In genomic region chr17:61574542-61575351, GRCh38 we compare ENCODE assay signal across 8 cellular contexts. TPM values are rescaled to one million over a fixed set of nuclear protein-coding genes. Genes with fewer than 3 reads are reported as not detected.
DNase-seq lines count a peak whose midpoint lies in the region; ATAC-seq and TF ChIP-seq lines count a peak whose summit lies in the region.

No MANE protein-coding gene starts in this region.

- peaks cover 0 to 13% (median 5%) of the 10 kb centered on the region in 3 experiments; a peak in 3 of 7 replicates for H3K36me3 Mint-ChIP-seq in H9 (ENCODE audit: insufficient read depth in 1 of 3, low read depth in 3 of 3)

- no peak overlapping the region for H2BK120ac ChIP-seq in H9 (ENCODE audit: low read depth, low read length, poor library complexity, severe bottlenecking)

- H3K18ac ChIP-seq in H9 (ENCODE audit: insufficient read length, low read depth, low read length): no peak overlapping the region

- WGBS in H9 (ENCODE audit: extremely low coverage, insufficient read length, low lambda C conversion rate): no CpG with 5 or more reads among the region's 9 CpGs

- no peaks in the 10 kb centered on the region for H3K36me3 ChIP-seq in upper lobe of right lung

- POLR2A ChIA-PET in AG04450 (lab: Yijun Ruan, JAX): interaction anchor here (0.7 to 2.7 kb wide), 3 partner anchors 159 to 828 kb away, joined by 3 to 8 read pairs (median 3); no protein-coding TSS in a partner anchor

- H3K23me2 ChIP-seq in H9 (ENCODE audit: insufficient read length, low read depth, low read length, poor library complexity, severe bottlenecking): peaks cover 2% of the 10 kb centered on the region

- H3K27me3 ChIP-seq in AG04450 (ENCODE audit: control insufficient read depth, insufficient read depth, low read length) (no peaks in the 10 kb centered on the region), H9 (ENCODE audit: insufficient read depth, low read length) (no peaks in the 10 kb centered on the region), upper lobe of right lung (no peaks in the 10 kb centered on the region)

- H3K9me3 Mint-ChIP-seq in H9: peaks cover 14 to 16% of the 10 kb centered on the region in 2 experiments; a peak in 4 of 5 replicates

- no peaks in the 10 kb centered on the region for H4K20me1 ChIP-seq in H9 (ENCODE audit: control insufficient read depth, insufficient read depth, insufficient read length)

- H2BK15ac ChIP-seq in H9 (ENCODE audit: low read depth, low read length): no peak overlapping the region

- intact Hi-C loops in upper lobe of right lung (cut with DNase I): no loop called here

- H3K4me3 ChIP-seq in AG04450 (ENCODE audit: low read depth, low read length): no peak overlapping the region
- H3K4me3 ChIP-seq in foreskin fibroblast (ENCODE audit: low read depth in 1 of 2, low read length in 2 of 2): no peak overlapping the region
- no peak overlapping the region for H3K4me3 ChIP-seq in upper lobe of right lung

- no peak overlapping the region for H3K9ac ChIP-seq in H9 (ENCODE audit: extremely low read depth, insufficient read length, low read length)

- H3K14ac ChIP-seq in H9 (ENCODE audit: insufficient read depth, low read length): no peak overlapping the region

- H3T11ph ChIP-seq in H9 (ENCODE audit: low read length): no peak overlapping the region

- H2BK5ac ChIP-seq in H9 (ENCODE audit: insufficient read length, low read length): no peak overlapping the region

- H3K4me3 Mint-ChIP-seq in H9: no peak overlapping the region

- peak; percentile 54 for TF ChIP-seq CTCF in AG04450 (IDR thresholded peaks at IDR 0.05; ENCODE audit: low read depth, low read length)
- TF ChIP-seq CTCF in H9 (conservative IDR thresholded peaks at IDR 0.05): peak; percentile 57
- TF ChIP-seq CTCF in foreskin fibroblast (IDR thresholded peaks at IDR 0.05; ENCODE audit: low read depth, low read length): peak; percentile 39
- no peak for TF ChIP-seq CTCF in upper lobe of right lung (IDR thresholded peaks at IDR 0.05)

- no peak overlapping the region for H3K4me2 ChIP-seq in H9 (ENCODE audit: insufficient read depth, insufficient read length, low read length)

- H3K4ac ChIP-seq in H9 (ENCODE audit: low read depth, low read length): no peak overlapping the region

- H4K8ac ChIP-seq in H9 (replicated peaks; ENCODE audit: insufficient read length, low read depth, low read length): no peak overlapping the region

- H2AFZ ChIP-seq in H9 (ENCODE audit: low read length): no peak overlapping the region

- no peak overlapping the region for H4K5ac ChIP-seq in H9 (ENCODE audit: insufficient read length, low read depth, low read length)

- no peaks in the 10 kb centered on the region for H3K4me1 Mint-ChIP-seq in H9

- no peak overlapping the region for H4K91ac ChIP-seq in H9 (ENCODE audit: insufficient read length, low read depth, low read length)

- no peak overlapping the region for H2BK20ac ChIP-seq in H9 (ENCODE audit: low read depth, low read length, poor library complexity, severe bottlenecking)

- H3K4me1 ChIP-seq in H9 (ENCODE audit: insufficient read depth, low read length) (no peaks in the 10 kb centered on the region), upper lobe of right lung (no peaks in the 10 kb centered on the region)

- H3K9me3 ChIP-seq in AG04450 (ENCODE audit: control insufficient read depth, insufficient read depth, low read length) (no peaks in the 10 kb centered on the region), H9 (ENCODE audit: control insufficient read depth, low read depth, low read length) (peaks cover 13% of the 10 kb centered on the region), upper lobe of right lung (no peaks in the 10 kb centered on the region)

- H2BK12ac ChIP-seq in H9 (ENCODE audit: insufficient read length, low read depth, low read length): no peak overlapping the region

- H3K79me2 ChIP-seq in H9 (ENCODE audit: insufficient read depth, low read length): no peaks in the 10 kb centered on the region

- no peak overlapping the region for H3K56ac ChIP-seq in H9 (ENCODE audit: insufficient read length, low read depth, low read length)

- H3K27ac ChIP-seq in AG04450 (ENCODE audit: low read depth, low read length) (no peak overlapping the region), H9 (ENCODE audit: insufficient read length, low read depth, low read length) (no peak overlapping the region), upper lobe of right lung (no peak overlapping the region)

- no peak overlapping the region for H3K27ac Mint-ChIP-seq in H9

- no peak overlapping the region for H2AK5ac ChIP-seq in H9 (ENCODE audit: insufficient read length, low read length)

- no peaks in the 10 kb centered on the region for H3K79me1 ChIP-seq in H9 (ENCODE audit: insufficient read depth, low read depth, low read length, poor library complexity, severe bottlenecking)

- no peaks in the 10 kb centered on the region; the same call in none of the 2 replicates for H3K27me3 Mint-ChIP-seq in H9 (ENCODE audit: low read depth)

- ATAC-seq in upper lobe of right lung: peak; percentile 27
- no peak for ATAC-seq in GM18517 (IDR thresholded peaks at IDR 0.05; ENCODE audit: unreplicated experiment)
- no peak for ATAC-seq in GM21529 (IDR thresholded peaks at IDR 0.05; ENCODE audit: unreplicated experiment)
- no peak for ATAC-seq in HG02588 (IDR thresholded peaks at IDR 0.05; ENCODE audit: unreplicated experiment)

- DNase-seq in AG04450 (ENCODE audit: low read depth, low spot score) (no peak), H9 (peak; percentile 53), OCI-M1 (lab: John Stamatoyannopoulos, UW) (peak; percentile 40), foreskin fibroblast (peak; percentile 52 to 89), upper lobe of right lung (no peak)

- H3K23ac ChIP-seq in H9 (ENCODE audit: insufficient read length, low read depth, low read length): no peak overlapping the region

- CTCF ChIA-PET in AG04450 (lab: Charles Lee): interaction anchor here (0.7 to 3.2 kb wide), 21 partner anchors 8 to 854 kb away, joined by 3 to 39 read pairs (median 5); no protein-coding TSS in a partner anchor

RNA-seq across cellular contexts. Expression of gene NACA2, which starts 16.3 kb away (rescaled TPM):
- 0.25 and 0.56 TPM in 2 replicates for polyA plus RNA-seq in AG04450 (2011; rRNA removed)
- polyA minus RNA-seq in AG04450 (2011; rRNA and poly(A)+ RNA removed): not detected in 2 replicates
- not detected in 2 replicates for total RNA-seq in H9 (2021)
- not detected for total RNA-seq in upper lobe of right lung

Comparison
In these comparisons a context has a peak if more than half of its experiments do, and no peak if none do; other contexts are left out.
1. DNase-seq: peak in H9 (single experiment), OCI-M1 (single experiment) and foreskin fibroblast (2 of 2); none in AG04450 (single experiment) and upper lobe of right lung (single experiment).